Comparison of ENCODE assay signal across 8 cellular contexts in genomic region chr17:78132086-78132676, GRCh38. TPM values are rescaled to one million over a fixed set of nuclear protein-coding genes. Genes with fewer than 3 reads are reported as not detected.
DNase-seq lines count a peak whose midpoint lies in the region; ATAC-seq and TF ChIP-seq lines count a peak whose summit lies in the region.

No MANE protein-coding gene starts in this region.

- peaks cover 28% of the 10 kb centered on the region for H3K36me3 ChIP-seq in CD8-positive, alpha-beta T cell (ENCODE audit: insufficient read depth, low read length)
- H3K36me3 ChIP-seq in HUES6 (ENCODE audit: control insufficient read depth, insufficient read depth, low read length): no peaks in the 10 kb centered on the region

- peaks cover 57% of the 10 kb centered on the region for H3K4me1 Mint-ChIP-seq in CD8-positive, alpha-beta T cell (ENCODE audit: low read depth)
- peaks cover 65% of the 10 kb centered on the region for H3K4me1 Mint-ChIP-seq in activated T-helper 1 cell treated with anti-CD3 and anti-CD28 coated beads, Interleukin-12 subunit alpha, Interleukin-12 subunit beta, Interleukin-2, Interleukin-4 antibody, amounts not matched to agents 30 ng/mL and 10 ng/mL and 1 ng/mL, durations not matched to agents 14 hours and 24 hours and 36 hours (ENCODE audit: low read depth)

- POLR2A ChIA-PET in CD8-positive, alpha-beta T cell (lab: Charles Lee): interaction anchor here (13.7 to 18.5 kb wide), 3 partner anchors 4 to 22 kb away, joined by 201 to 583 read pairs (median 583); partner anchors contain the start of genes TMC6 and TMC8

- peak overlapping the region; percentile 95 for H3K4me3 ChIP-seq in CD8-positive, alpha-beta T cell (ENCODE audit: low read depth, low read length)
- peak overlapping the region; percentile 43 for H3K4me3 ChIP-seq in HUES6 (ENCODE audit: low read depth, low read length)

- CTCF ChIA-PET in CD8-positive, alpha-beta T cell (lab: Charles Lee): interaction anchor here (6.4 to 12.3 kb wide), 3 partner anchors 9 to 45 kb away, joined by 58 to 200 read pairs (median 181); partner anchors contain the start of gene TMC6

- H3K27ac ChIP-seq in CD8-positive, alpha-beta T cell (ENCODE audit: low read depth, low read length): peak overlapping the region; percentile 74
- no peak overlapping the region for H3K27ac ChIP-seq in HUES6 (ENCODE audit: low read depth, low read length)

- peak overlapping the region; percentile 79 for H3K4me3 Mint-ChIP-seq in CD8-positive, alpha-beta T cell
- peak overlapping the region; percentile 86 for H3K4me3 Mint-ChIP-seq in activated T-helper 1 cell treated with anti-CD3 and anti-CD28 coated beads, Interleukin-12 subunit alpha, Interleukin-12 subunit beta, Interleukin-2, Interleukin-4 antibody, amounts not matched to agents 30 ng/mL and 10 ng/mL and 1 ng/mL, durations not matched to agents 14 hours and 24 hours and 36 hours

- ATAC-seq in CD8-positive, alpha-beta T cell: peak; percentile 9
- ATAC-seq in GM18873 (IDR thresholded peaks at IDR 0.05; ENCODE audit: low FRiP score, unreplicated experiment) (no peak), GM19395 (IDR thresholded peaks at IDR 0.05; ENCODE audit: unreplicated experiment) (no peak)

- peak; percentile 44 to 91 (median 79) for DNase-seq in CD8-positive, alpha-beta T cell
- peak; percentile 65 for DNase-seq in activated T-helper 1 cell treated with anti-CD3 and anti-CD28 coated beads, Interleukin-12 subunit alpha, Interleukin-12 subunit beta, Interleukin-2, Interleukin-4 antibody, amounts not matched to agents 30 ng/mL and 10 ng/mL and 1 ng/mL, durations not matched to agents 14 hours and 24 hours and 36 hours (ENCODE audit: low spot score)
- DNase-seq in islet precursor cell: peak; percentile 94
- DNase-seq in stimulated activated naive CD4-positive, alpha-beta T cell (lab: John Stamatoyannopoulos, UW): peak; percentile 42 to 79 (median 57)
- no peak for DNase-seq in posterior vena cava (ENCODE audit: low spot score)

- H3K27me3 ChIP-seq in CD8-positive, alpha-beta T cell (ENCODE audit: insufficient read depth, low read length): no peaks in the 10 kb centered on the region
- peaks cover 27% of the 10 kb centered on the region for H3K27me3 ChIP-seq in HUES6 (ENCODE audit: control insufficient read depth, insufficient read depth, low read length)

- no peaks in the 10 kb centered on the region for H3K27me3 Mint-ChIP-seq in CD8-positive, alpha-beta T cell (ENCODE audit: low read depth)
- no peaks in the 10 kb centered on the region for H3K27me3 Mint-ChIP-seq in activated T-helper 1 cell treated with anti-CD3 and anti-CD28 coated beads, Interleukin-12 subunit alpha, Interleukin-12 subunit beta, Interleukin-2, Interleukin-4 antibody, amounts not matched to agents 30 ng/mL and 10 ng/mL and 1 ng/mL, durations not matched to agents 14 hours and 24 hours and 36 hours (ENCODE audit: insufficient read depth)

- H3K9me3 Mint-ChIP-seq in CD8-positive, alpha-beta T cell: no peaks in the 10 kb centered on the region
- no peaks in the 10 kb centered on the region for H3K9me3 Mint-ChIP-seq in activated T-helper 1 cell treated with anti-CD3 and anti-CD28 coated beads, Interleukin-12 subunit alpha, Interleukin-12 subunit beta, Interleukin-2, Interleukin-4 antibody, amounts not matched to agents 30 ng/mL and 10 ng/mL and 1 ng/mL, durations not matched to agents 14 hours and 24 hours and 36 hours

- peaks cover 56% of the 10 kb centered on the region for H3K4me1 ChIP-seq in CD8-positive, alpha-beta T cell (ENCODE audit: insufficient read depth, low read length)
- H3K4me1 ChIP-seq in HUES6 (ENCODE audit: control insufficient read depth, insufficient read depth, low read length): peaks cover 40% of the 10 kb centered on the region

- no peak for TF ChIP-seq CTCF in CD8-positive, alpha-beta T cell (IDR thresholded peaks at IDR 0.05)

- intact Hi-C loops in CD8-positive, alpha-beta T cell (cut with DNase I, micrococcal nuclease): loop anchor here (2.0 to 10.0 kb wide), 7 partner anchors 35 to 1397 kb away; partner anchors contain the start of genes MFSD11 (in 1 of the 2), SRSF2 (in 1 of the 2) and SYNGR2 (in 1 of the 2)
- intact Hi-C loops in activated T-helper 1 cell treated with anti-CD3 and anti-CD28 coated beads, Interleukin-12 subunit alpha, Interleukin-12 subunit beta, Interleukin-2, Interleukin-4 antibody, amounts not matched to agents 30 ng/mL and 10 ng/mL and 1 ng/mL, durations not matched to agents 14 hours and 24 hours and 36 hours (cut with micrococcal nuclease): loop anchor here (2.0 to 5.0 kb wide), 6 partner anchors 111 to 1405 kb away; partner anchors contain the start of genes JMJD6, METTL23 and TNRC6C
- intact Hi-C loops in posterior vena cava (cut with DNase I): no loop called here

- peak overlapping the region; percentile 88 for H3K27ac Mint-ChIP-seq in CD8-positive, alpha-beta T cell
- H3K27ac Mint-ChIP-seq in activated T-helper 1 cell treated with anti-CD3 and anti-CD28 coated beads, Interleukin-12 subunit alpha, Interleukin-12 subunit beta, Interleukin-2, Interleukin-4 antibody, amounts not matched to agents 30 ng/mL and 10 ng/mL and 1 ng/mL, durations not matched to agents 14 hours and 24 hours and 36 hours: peak overlapping the region; percentile 83

- H3K9me3 ChIP-seq in CD8-positive, alpha-beta T cell (ENCODE audit: low read length): no peaks in the 10 kb centered on the region
- no peaks in the 10 kb centered on the region for H3K9me3 ChIP-seq in HUES6 (ENCODE audit: control insufficient read depth, insufficient read depth, low read depth, low read length)

- H3K36me3 Mint-ChIP-seq in CD8-positive, alpha-beta T cell: peaks cover 54% of the 10 kb centered on the region
- H3K36me3 Mint-ChIP-seq in activated T-helper 1 cell treated with anti-CD3 and anti-CD28 coated beads, Interleukin-12 subunit alpha, Interleukin-12 subunit beta, Interleukin-2, Interleukin-4 antibody, amounts not matched to agents 30 ng/mL and 10 ng/mL and 1 ng/mL, durations not matched to agents 14 hours and 24 hours and 36 hours (ENCODE audit: low read depth): peaks cover 39% of the 10 kb centered on the region

- H3K9ac ChIP-seq in HUES6 (ENCODE audit: low read length): no peak overlapping the region

RNA-seq across cellular contexts. Expression of gene TMC8, which starts 1.6 kb away (rescaled TPM):
- total RNA-seq in CD8-positive, alpha-beta T cell: 100 to 1,000 TPM; 312 to 315 TPM
- 234 and 239 TPM in 2 replicates for total RNA-seq in activated T-helper 1 cell treated with anti-CD3 and anti-CD28 coated beads, Interleukin-12 subunit alpha, Interleukin-12 subunit beta, Interleukin-2, Interleukin-4 antibody, amounts not matched to agents 30 ng/mL and 10 ng/mL and 1 ng/mL, durations not matched to agents 14 hours and 24 hours and 36 hours
- 10 to 100 TPM in 1 of 2 donors, 1 to 10 TPM in 1; 6.4 to 15.7 TPM for total RNA-seq in posterior vena cava

RNA-seq across cellular contexts. Expression of gene TMC6, which starts 3.6 kb away (rescaled TPM):
- total RNA-seq in CD8-positive, alpha-beta T cell: 100 to 1,000 TPM; 518 to 535 TPM
- total RNA-seq in activated T-helper 1 cell treated with anti-CD3 and anti-CD28 coated beads, Interleukin-12 subunit alpha, Interleukin-12 subunit beta, Interleukin-2, Interleukin-4 antibody, amounts not matched to agents 30 ng/mL and 10 ng/mL and 1 ng/mL, durations not matched to agents 14 hours and 24 hours and 36 hours: 265 and 268 TPM in 2 replicates
- total RNA-seq in posterior vena cava: 10 to 100 TPM; 35.6 to 37.4 TPM

RNA-seq across cellular contexts. Expression of gene C17orf99, which starts 14.0 kb away (rescaled TPM):
- total RNA-seq in CD8-positive, alpha-beta T cell: not detected
- not detected in 2 replicates for total RNA-seq in activated T-helper 1 cell treated with anti-CD3 and anti-CD28 coated beads, Interleukin-12 subunit alpha, Interleukin-12 subunit beta, Interleukin-2, Interleukin-4 antibody, amounts not matched to agents 30 ng/mL and 10 ng/mL and 1 ng/mL, durations not matched to agents 14 hours and 24 hours and 36 hours
- total RNA-seq in posterior vena cava: not detected

RNA-seq across cellular contexts. Expression of gene SYNGR2, which starts 36.2 kb away (rescaled TPM):
- total RNA-seq in CD8-positive, alpha-beta T cell: 10 to 100 TPM; 36.4 to 36.7 TPM
- total RNA-seq in activated T-helper 1 cell treated with anti-CD3 and anti-CD28 coated beads, Interleukin-12 subunit alpha, Interleukin-12 subunit beta, Interleukin-2, Interleukin-4 antibody, amounts not matched to agents 30 ng/mL and 10 ng/mL and 1 ng/mL, durations not matched to agents 14 hours and 24 hours and 36 hours: 131 and 133 TPM in 2 replicates
- total RNA-seq in posterior vena cava: 10 to 100 TPM; 44.5 to 58.1 TPM

RNA-seq across cellular contexts. Expression of gene TK1, which starts 54.7 kb away (rescaled TPM):
- 1 to 10 TPM in 1 of 2 experiments, under 1 TPM in 1; 0.76 to 1.1 TPM for total RNA-seq in CD8-positive, alpha-beta T cell
- 65.8 and 66.8 TPM in 2 replicates for total RNA-seq in activated T-helper 1 cell treated with anti-CD3 and anti-CD28 coated beads, Interleukin-12 subunit alpha, Interleukin-12 subunit beta, Interleukin-2, Interleukin-4 antibody, amounts not matched to agents 30 ng/mL and 10 ng/mL and 1 ng/mL, durations not matched to agents 14 hours and 24 hours and 36 hours
- 1 to 10 TPM; 1.1 to 1.4 TPM for total RNA-seq in posterior vena cava

Comparison
In these comparisons a context has a peak if more than half of its experiments do, and no peak if none do; other contexts are left out.
1. RNA of gene TMC8, which starts 1.6 kb away (total RNA-seq): 312 to 315 TPM in CD8-positive, alpha-beta T cell and 234 to 239 TPM in activated T-helper 1 cell treated with anti-CD3 and anti-CD28 coated beads, Interleukin-12 subunit alpha, Interleukin-12 subunit beta, Interleukin-2, Interleukin-4 antibody, amounts not matched to agents 30 ng/mL and 10 ng/mL and 1 ng/mL, durations not matched to agents 14 hours and 24 hours and 36 hours; 6.4 to 15.7 TPM in posterior vena cava; every median in the first group is over 10 times any median in the second.
2. intact Hi-C loops: an anchor here in CD8-positive, alpha-beta T cell (2.0 to 10.0 kb wide) and activated T-helper 1 cell treated with anti-CD3 and anti-CD28 coated beads, Interleukin-12 subunit alpha, Interleukin-12 subunit beta, Interleukin-2, Interleukin-4 antibody, amounts not matched to agents 30 ng/mL and 10 ng/mL and 1 ng/mL, durations not matched to agents 14 hours and 24 hours and 36 hours (2.0 to 5.0 kb wide); none called in posterior vena cava.